10 cellular contexts compared by ENCODE assay signal in genomic region chr3:66398228-66399025, GRCh38.
A peak's percentile ranks its signal among the peaks of the same experiment; 100 is the strongest.
DNase-seq lines count a peak whose midpoint lies in the region; ATAC-seq, FAIRE-seq and TF ChIP-seq lines count a peak whose summit lies in the region.
"Had no signal": no experiment of that assay in that cellular context is flagged by ENCODE, and none has a peak within 500 bp of the region (broad histone marks: within the 10 kb centered on the region; RNA-seq: fewer than 3 reads in every experiment).

No MANE protein-coding gene starts in this region.

- FAIRE-seq in GM12891 (lab: Jason Lieb, UNC) (no peak), GM12892 (lab: Jason Lieb, UNC) (no peak), D721Med (lab: Jason Lieb, UNC) (no peak)
- FAIRE-seq: frontal cortex had no signal

- DNase-seq in ELR (ENCODE audit: low read depth) (peak; percentile 17), NCI-H446 treated with DMSO at 0.1 percent for 48 hours (lab: John Stamatoyannopoulos, UW) (peak; percentile 76), dorsolateral prefrontal cortex (peak in 2 of 10 donors; percentile 7 to 72), renal cortical epithelial cell (ENCODE audit: low read depth) (peak; percentile 56), GM12891 (ENCODE audit: insufficient read length, low spot score) (no peak), GM12892 (ENCODE audit: insufficient read length) (no peak), D721Med (ENCODE audit: insufficient read length, low spot score) (no peak)
- DNase-seq: NCI-H2029 treated with DMSO at 0.1 percent for 48 hours had no signal

- H3K27ac ChIP-seq in dorsolateral prefrontal cortex, result peak overlapping the region in 55 of 59 donors; percentile 0 to 93 (median 52)

- intact Hi-C loops in dorsolateral prefrontal cortex (cut with DNase I), result no loop called here

- TF ChIP-seq POLR2A in GM12891 (IDR thresholded peaks at IDR 0.05; ENCODE audit: low read depth, low read length) (no peak), GM12892 (IDR thresholded peaks at IDR 0.05; ENCODE audit: low read depth, low read length) (no peak)

- no peak overlapping the region for H3K4me3 ChIP-seq in dorsolateral prefrontal cortex

- TF ChIP-seq CTCF in dorsolateral prefrontal cortex (IDR thresholded peaks at IDR 0.05 in 54 of 56, conservative IDR thresholded peaks at IDR 0.05 in 2 of 56; ENCODE audit: low read depth in 1 of 56, partially characterized antibody in 56 of 56) (no peak), D721Med (IDR thresholded peaks at IDR 0.05; ENCODE audit: insufficient read depth, missing control alignments) (no peak)

- no peaks in the 10 kb centered on the region for H3K27me3 ChIP-seq in dorsolateral prefrontal cortex

- ATAC-seq in GM19035 (IDR thresholded peaks at IDR 0.05; ENCODE audit: unreplicated experiment), result no peak

TF ChIP-seq in GM12891, 5 proteins besides CTCF, POLR2A, EP300 and RAD21:
- TF ChIP-seq PAX5 (IDR thresholded peaks at IDR 0.05; ENCODE audit: insufficient read depth, low read length, severe bottlenecking) (no peak), SPI1 (IDR thresholded peaks at IDR 0.05; ENCODE audit: low read depth, low read length) (no peak), POLR2AphosphoS5 (IDR thresholded peaks at IDR 0.05; ENCODE audit: low read depth, low read length) (no peak), POU2F2 (IDR thresholded peaks at IDR 0.05; ENCODE audit: low read depth, low read length) (no peak), TAF1 (IDR thresholded peaks at IDR 0.05; ENCODE audit: low read depth, low read length) (no peak)

Comparison
In these comparisons a context has a peak if more than half of its experiments do, and no peak if none do; other contexts are left out.
1. DNase-seq: peak in ELR (single experiment), NCI-H446 treated with DMSO at 0.1 percent for 48 hours (single experiment) and renal cortical epithelial cell (single experiment); none in GM12891 (single experiment), GM12892 (single experiment) and D721Med (single experiment).